In the genomic region with DNA sequence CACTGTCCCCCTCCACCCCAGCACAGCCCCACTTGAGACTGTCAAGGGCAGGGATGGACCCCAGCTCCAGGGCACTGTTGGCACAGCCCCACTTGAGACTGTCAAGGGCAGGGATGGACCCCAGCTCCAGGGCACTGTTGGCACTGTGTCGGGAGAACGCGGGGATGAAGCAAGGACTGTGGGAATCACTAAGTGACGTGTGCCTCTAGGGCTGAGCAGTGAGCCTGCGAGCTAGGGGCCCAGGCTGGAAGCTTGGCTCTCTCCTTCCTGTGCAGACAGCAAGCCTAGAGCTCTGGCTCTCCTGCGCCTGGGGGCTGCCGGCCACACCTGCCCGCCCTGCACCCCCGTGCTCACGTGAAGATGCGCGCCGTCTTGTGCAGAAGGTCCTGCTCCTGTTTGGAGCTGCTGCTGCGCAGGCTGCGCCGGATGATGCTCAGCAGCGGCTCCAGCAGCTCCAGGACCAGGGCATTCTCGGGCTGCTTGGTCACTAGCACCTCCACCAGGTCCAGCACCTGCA, we compare ENCODE assay signal across 1 cellular context.
TF ChIP-seq lines count a peak whose summit lies in the region.

No MANE protein-coding gene starts in this region.

TF ChIP-seq in H1, 55 proteins besides CTCF, POLR2A, EP300 and RAD21:
- no peak for TF ChIP-seq SP2 (IDR thresholded peaks at IDR 0.05; ENCODE audit: low read length)
- TF ChIP-seq BCL11A (IDR thresholded peaks at IDR 0.05; ENCODE audit: low read depth in 2 of 2, low read length in 2 of 2), result no peak
- no peak for TF ChIP-seq CHD1 (IDR thresholded peaks at IDR 0.05; ENCODE audit: low read depth, low read length)
- TF ChIP-seq SIRT6 (IDR thresholded peaks at IDR 0.05; ENCODE audit: low read length), result no peak
- no peak for TF ChIP-seq SAP30 (IDR thresholded peaks at IDR 0.05; ENCODE audit: insufficient read depth, insufficient replicate concordance, low read length)
- no peak for TF ChIP-seq ASH2L (IDR thresholded peaks at IDR 0.05; ENCODE audit: low read length)
- TF ChIP-seq CREB1 (IDR thresholded peaks at IDR 0.05), result no peak
- TF ChIP-seq, protein P1, sequence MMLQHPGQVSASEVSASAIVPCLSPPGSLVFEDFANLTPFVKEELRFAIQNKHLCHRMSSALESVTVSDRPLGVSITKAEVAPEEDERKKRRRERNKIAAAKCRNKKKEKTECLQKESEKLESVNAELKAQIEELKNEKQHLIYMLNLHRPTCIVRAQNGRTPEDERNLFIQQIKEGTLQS (IDR thresholded peaks at IDR 0.05; ENCODE audit: insufficient read depth, low read depth, low read length), result no peak
- TF ChIP-seq EZH2 (IDR thresholded peaks at IDR 0.05; ENCODE audit: low read depth, low read length, severe bottlenecking), result no peak
- TF ChIP-seq CTBP2 (IDR thresholded peaks at IDR 0.05; ENCODE audit: borderline replicate concordance, insufficient read depth, insufficient read length, low read length), result no peak
- TF ChIP-seq ZNF274 (IDR thresholded peaks at IDR 0.05; ENCODE audit: borderline replicate concordance, extremely low read depth, low read length), result no peak
- TF ChIP-seq YY1 (IDR thresholded peaks at IDR 0.05; ENCODE audit: low read depth, low read length), result no peak
- TF ChIP-seq SUZ12 (IDR thresholded peaks at IDR 0.05; ENCODE audit: low read length), result no peak
- TF ChIP-seq JUN (IDR thresholded peaks at IDR 0.05; ENCODE audit: low read depth, low read length), result no peak
- no peak for TF ChIP-seq TAF1 (IDR thresholded peaks at IDR 0.05; ENCODE audit: low read depth, low read length)
- TF ChIP-seq SP1 (IDR thresholded peaks at IDR 0.05; ENCODE audit: low read depth, low read length), result no peak
